9 cellular contexts compared by ENCODE assay signal in genomic region chr1:178727014-178727895, GRCh38. TPM values are rescaled to one million over a fixed set of nuclear protein-coding genes. Genes with fewer than 3 reads are reported as not detected.
A peak's percentile ranks its signal among the peaks of the same experiment; 100 is the strongest.
DNase-seq lines count a peak whose midpoint lies in the region; ATAC-seq and TF ChIP-seq lines count a peak whose summit lies in the region.
"Had no signal": no experiment of that assay in that cellular context is flagged by ENCODE, and none has a peak within 500 bp of the region (broad histone marks: within the 10 kb centered on the region; RNA-seq: fewer than 3 reads in every experiment).

No MANE protein-coding gene starts in this region.

- peak overlapping the region; percentile 86 for H3K4me3 Mint-ChIP-seq in natural killer cell
- H3K4me3 Mint-ChIP-seq in natural killer cell treated with Interleukin-12 subunit alpha and Interleukin-12 subunit beta and Interleukin-15 and Interleukin-18, amount 100 ng/mL, for 72 hours = no peak overlapping the region

- no peaks in the 10 kb centered on the region for H3K27me3 Mint-ChIP-seq in natural killer cell (ENCODE audit: low read depth in 2 of 2)
- peaks cover 0 to 15% of the 10 kb centered on the region in 2 donors for H3K27me3 Mint-ChIP-seq in natural killer cell treated with Interleukin-12 subunit alpha and Interleukin-12 subunit beta and Interleukin-15 and Interleukin-18, amount 100 ng/mL, for 72 hours

- peak overlapping the region; percentile 94 for H3K9ac ChIP-seq in adipocyte (ENCODE audit: low read length)

- H3K4me1 ChIP-seq in adipocyte (ENCODE audit: control insufficient read depth, insufficient read depth, low read length) = peaks cover 26% of the 10 kb centered on the region

- H3K4me1 Mint-ChIP-seq in natural killer cell = peaks cover 7 to 15% of the 10 kb centered on the region in 2 donors
- peaks cover 10 to 13% of the 10 kb centered on the region in 2 donors for H3K4me1 Mint-ChIP-seq in natural killer cell treated with Interleukin-12 subunit alpha and Interleukin-12 subunit beta and Interleukin-15 and Interleukin-18, amount 100 ng/mL, for 72 hours (ENCODE audit: low read depth in 2 of 2)

- TF ChIP-seq CTCF in natural killer cell (IDR thresholded peaks at IDR 0.05) = no peak

- H3K9me3 ChIP-seq in adipocyte (ENCODE audit: control insufficient read depth, low read length) = no peaks in the 10 kb centered on the region

- DNase-seq in natural killer cell (no peak), adipocyte (ENCODE audit: low read depth) (no peak), left kidney (ENCODE audit: low read depth, low spot score) (peak; percentile 18), NCI-H1105 treated with DMSO at 0.1 percent for 48 hours (lab: John Stamatoyannopoulos, UW) (no peak), UCSD-AML1 (lab: John Stamatoyannopoulos, UW; ENCODE audit: unreplicated experiment) (no peak)
- DNase-seq in natural killer cell treated with Interleukin-12 subunit alpha and Interleukin-12 subunit beta and Interleukin-15 and Interleukin-18, amount 100 ng/mL, for 72 hours (ENCODE audit: low spot score) = no peak
- no peak for DNase-seq in stimulated activated naive CD4-positive, alpha-beta T cell treated with Interleukin-2 at 50 U/mL for 16 hours (lab: John Stamatoyannopoulos, UW)
- DNase-seq: SHP77 had no signal

- H3K36me3 Mint-ChIP-seq in natural killer cell = no peaks in the 10 kb centered on the region
- H3K36me3 Mint-ChIP-seq in natural killer cell treated with Interleukin-12 subunit alpha and Interleukin-12 subunit beta and Interleukin-15 and Interleukin-18, amount 100 ng/mL, for 72 hours = no peaks in the 10 kb centered on the region

- no peaks in the 10 kb centered on the region for H3K9me3 Mint-ChIP-seq in natural killer cell
- H3K9me3 Mint-ChIP-seq in natural killer cell treated with Interleukin-12 subunit alpha and Interleukin-12 subunit beta and Interleukin-15 and Interleukin-18, amount 100 ng/mL, for 72 hours = no peaks in the 10 kb centered on the region

- H3K27me3 ChIP-seq in adipocyte (replicated peaks; ENCODE audit: control insufficient read depth, insufficient read depth, low read length) = no peaks in the 10 kb centered on the region

- H3K27ac Mint-ChIP-seq in natural killer cell = peak overlapping the region; percentile 37 to 77
- H3K27ac Mint-ChIP-seq in natural killer cell treated with Interleukin-12 subunit alpha and Interleukin-12 subunit beta and Interleukin-15 and Interleukin-18, amount 100 ng/mL, for 72 hours = no peak overlapping the region

- intact Hi-C loops in natural killer cell (cut with micrococcal nuclease) = loop anchor here (5.0 kb wide), 1 partner anchor 640 kb away; the partner anchor contains the start of gene AXDND1

- ATAC-seq in natural killer cell (no peak), GM18517 (IDR thresholded peaks at IDR 0.05; ENCODE audit: unreplicated experiment) (no peak)
- ATAC-seq in natural killer cell treated with Interleukin-12 subunit alpha and Interleukin-12 subunit beta and Interleukin-15 and Interleukin-18, amount 100 ng/mL, for 72 hours = no peak

- no peaks in the 10 kb centered on the region for H3K36me3 ChIP-seq in adipocyte (ENCODE audit: control insufficient read depth, insufficient read depth, low read length, severe bottlenecking)

- H3K4me3 ChIP-seq in adipocyte (ENCODE audit: low read length) = peak overlapping the region; percentile 97

RNA-seq across cellular contexts. Expression of gene RALGPS2, which starts 2.2 kb away (rescaled TPM):
- 10 to 100 TPM; 11.1 to 12.4 (median 11.8) TPM for total RNA-seq in natural killer cell
- 1 to 10 TPM; 2.4 to 3.8 TPM for total RNA-seq in natural killer cell treated with Interleukin-12 subunit alpha and Interleukin-12 subunit beta and Interleukin-15 and Interleukin-18, amount 100 ng/mL, for 72 hours

Comparison
In these comparisons a context has a peak if more than half of its experiments do, and no peak if none do; other contexts are left out.
1. H3K27ac Mint-ChIP-seq: peak in natural killer cell (2 of 2); none in natural killer cell treated with Interleukin-12 subunit alpha and Interleukin-12 subunit beta and Interleukin-15 and Interleukin-18, amount 100 ng/mL, for 72 hours (0 of 2).